ENCODE assay signal across 8 cellular contexts in the genomic region with DNA sequence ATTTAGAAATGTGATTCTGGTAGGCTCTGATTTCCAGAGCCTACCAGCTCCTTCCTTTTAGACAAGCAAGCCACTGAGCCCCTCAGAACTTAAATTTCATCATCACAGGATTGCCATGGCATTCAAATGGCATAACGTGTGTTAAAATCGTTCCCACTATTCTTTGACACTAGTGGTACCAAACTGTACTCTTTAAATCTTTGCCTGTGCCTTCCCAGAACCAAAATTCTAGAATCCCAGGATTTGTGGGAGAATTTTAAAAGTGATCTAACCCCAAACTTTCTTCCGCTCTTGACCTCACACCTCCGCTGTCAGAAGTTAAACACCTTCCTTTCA. TPM values are rescaled to one million over a fixed set of nuclear protein-coding genes. Genes with fewer than 3 reads are reported as not detected.
DNase-seq lines count a peak whose midpoint lies in the region; ATAC-seq, FAIRE-seq and TF ChIP-seq lines count a peak whose summit lies in the region.

No MANE protein-coding gene starts in this region.

- POLR2A ChIA-PET in activated CD4-positive, alpha-beta memory T cell treated with anti-CD3 and anti-CD28 coated beads, Interleukin-2, amount 10 ng/mL, durations not matched to agents 7 days and 5 days (lab: Charles Lee) = interaction anchor here (0.6 to 2.1 kb wide), 5 partner anchors 14 to 137 kb away, joined by 3 to 8 read pairs (median 5); a partner anchor contains a TSS

- no peak for TF ChIP-seq EP300 in tibial nerve (IDR thresholded peaks at IDR 0.05)

- no peaks in the 10 kb centered on the region for H4K20me1 ChIP-seq in keratinocyte (ENCODE audit: control insufficient read depth, extremely low read depth, insufficient read depth, low read length)

- H3K9me3 ChIP-seq in keratinocyte (ENCODE audit: control insufficient read depth, low read depth, low read length) (no peaks in the 10 kb centered on the region), tibial nerve (no peaks in the 10 kb centered on the region)

- H3K36me3 ChIP-seq in keratinocyte (ENCODE audit: control insufficient read depth in 2 of 2, extremely low read depth in 1 of 2, insufficient read depth in 2 of 2, low read length in 2 of 2) (peaks cover 0 to 2% of the 10 kb centered on the region in 2 experiments), tibial nerve (peaks cover 0 to 23% (median 0%) of the 10 kb centered on the region in 3 donors)

- H3K27ac ChIP-seq in keratinocyte (ENCODE audit: control insufficient read depth, insufficient read depth, low read length) (peak overlapping the region; percentile 93), tibial nerve (peak overlapping the region; percentile 61 to 92 (median 84))

- H3K4me3 ChIP-seq in keratinocyte (ENCODE audit: control insufficient read depth in 2 of 3, extremely low read depth in 1 of 3, insufficient read depth in 2 of 3, low read depth in 1 of 3, low read length in 3 of 3) = peak overlapping the region; percentile 62 to 89 (median 85)
- peak overlapping the region; percentile 57 to 74 (median 64) for H3K4me3 ChIP-seq in tibial nerve

- H3K4me1 Mint-ChIP-seq in activated naive CD4-positive, alpha-beta T cell treated with anti-CD3 and anti-CD28 coated beads for 36 hours (ENCODE audit: low read depth) = peaks cover 17% of the 10 kb centered on the region
- peaks cover 18% of the 10 kb centered on the region for H3K4me1 Mint-ChIP-seq in activated CD4-positive, alpha-beta memory T cell treated with anti-CD3 and anti-CD28 coated beads, Interleukin-2, amount 10 ng/mL, durations not matched to agents 7 days and 5 days

- peaks cover 9% of the 10 kb centered on the region for H3K36me3 Mint-ChIP-seq in activated naive CD4-positive, alpha-beta T cell treated with anti-CD3 and anti-CD28 coated beads for 36 hours (ENCODE audit: low read depth)
- H3K36me3 Mint-ChIP-seq in activated CD4-positive, alpha-beta memory T cell treated with anti-CD3 and anti-CD28 coated beads, Interleukin-2, amount 10 ng/mL, durations not matched to agents 7 days and 5 days (ENCODE audit: low read depth) = peaks cover 12% of the 10 kb centered on the region

- H3K4me2 ChIP-seq in keratinocyte (ENCODE audit: control insufficient read depth, extremely low read depth, insufficient read depth, low read depth, low read length) = peak overlapping the region; percentile 94

- peak overlapping the region; percentile 93 for H2AFZ ChIP-seq in keratinocyte (ENCODE audit: control insufficient read depth, low read length)

- dilution Hi-C loops in keratinocyte (cut with MboI; ENCODE audit: extremely low pct_ligation_motif_present, low sequenced_read_pairs) = no loop called here

- no peak for TF ChIP-seq POLR2A in tibial nerve (IDR thresholded peaks at IDR 0.05)

- no peaks in the 10 kb centered on the region for H3K9me1 ChIP-seq in keratinocyte (ENCODE audit: control insufficient read depth, extremely low read depth, insufficient read depth, low read length)

- CTCF ChIA-PET in activated naive CD4-positive, alpha-beta T cell treated with anti-CD3 and anti-CD28 coated beads for 36 hours (lab: Charles Lee) = no interaction called here
- CTCF ChIA-PET in activated CD4-positive, alpha-beta memory T cell treated with anti-CD3 and anti-CD28 coated beads, Interleukin-2, amount 10 ng/mL, durations not matched to agents 7 days and 5 days (lab: Charles Lee) = no interaction called here

- no peak for DNase-seq in activated naive CD4-positive, alpha-beta T cell treated with anti-CD3 and anti-CD28 coated beads for 36 hours
- DNase-seq in activated naive CD4-positive, alpha-beta T cell treated with anti-CD3 and anti-CD28 coated beads, Interleukin-2, amount 50 U/mL, for 16 hours = no peak
- DNase-seq in activated CD4-positive, alpha-beta memory T cell treated with anti-CD3 and anti-CD28 coated beads, Interleukin-2, amount 10 ng/mL, durations not matched to agents 7 days and 5 days = no peak
- DNase-seq in keratinocyte (ENCODE audit: low read depth, low spot score) (no peak), tibial nerve (ENCODE audit: low spot score in 2 of 2) (no peak), superior temporal gyrus (ENCODE audit: extremely low spot score) (no peak)
- no peak for DNase-seq in stimulated activated naive CD4-positive, alpha-beta T cell treated with Interleukin-2 at 50 U/mL for 16 hours (lab: John Stamatoyannopoulos, UW)

- no peaks in the 10 kb centered on the region for H3K27me3 ChIP-seq in keratinocyte (ENCODE audit: control insufficient read depth, extremely low read depth, insufficient read depth, low read length)
- no peaks in the 10 kb centered on the region for H3K27me3 ChIP-seq in tibial nerve

- TF ChIP-seq CTCF in keratinocyte (optimal IDR thresholded peaks at IDR 0.05 in 1 of 3, IDR thresholded peaks at IDR 0.05 in 1 of 3, conservative IDR thresholded peaks at IDR 0.05 in 1 of 3; ENCODE audit: extremely low read depth in 1 of 3, insufficient read depth in 2 of 3, low read length in 3 of 3) = no peak
- no peak for TF ChIP-seq CTCF in tibial nerve (IDR thresholded peaks at IDR 0.05)

- no peaks in the 10 kb centered on the region for H3K9me3 Mint-ChIP-seq in activated naive CD4-positive, alpha-beta T cell treated with anti-CD3 and anti-CD28 coated beads for 36 hours
- H3K9me3 Mint-ChIP-seq in activated CD4-positive, alpha-beta memory T cell treated with anti-CD3 and anti-CD28 coated beads, Interleukin-2, amount 10 ng/mL, durations not matched to agents 7 days and 5 days = no peaks in the 10 kb centered on the region

- no peaks in the 10 kb centered on the region for H3K27me3 Mint-ChIP-seq in activated naive CD4-positive, alpha-beta T cell treated with anti-CD3 and anti-CD28 coated beads for 36 hours (ENCODE audit: low read depth)
- peaks cover 3% of the 10 kb centered on the region for H3K27me3 Mint-ChIP-seq in activated CD4-positive, alpha-beta memory T cell treated with anti-CD3 and anti-CD28 coated beads, Interleukin-2, amount 10 ng/mL, durations not matched to agents 7 days and 5 days

- peak overlapping the region; percentile 89 for H3K27ac Mint-ChIP-seq in activated naive CD4-positive, alpha-beta T cell treated with anti-CD3 and anti-CD28 coated beads for 36 hours
- H3K27ac Mint-ChIP-seq in activated CD4-positive, alpha-beta memory T cell treated with anti-CD3 and anti-CD28 coated beads, Interleukin-2, amount 10 ng/mL, durations not matched to agents 7 days and 5 days = peak overlapping the region; percentile 84

- H3K9ac ChIP-seq in keratinocyte (ENCODE audit: control insufficient read depth, extremely low read depth, insufficient read depth, low read length) = peak overlapping the region; percentile 97

- H3K79me2 ChIP-seq in keratinocyte (ENCODE audit: control insufficient read depth, insufficient read depth, low read length) = peaks cover 13% of the 10 kb centered on the region

- H3K4me3 Mint-ChIP-seq in activated naive CD4-positive, alpha-beta T cell treated with anti-CD3 and anti-CD28 coated beads for 36 hours = peak overlapping the region; percentile 95
- peak overlapping the region; percentile 83 for H3K4me3 Mint-ChIP-seq in activated CD4-positive, alpha-beta memory T cell treated with anti-CD3 and anti-CD28 coated beads, Interleukin-2, amount 10 ng/mL, durations not matched to agents 7 days and 5 days

- H3K4me1 ChIP-seq in keratinocyte (ENCODE audit: control insufficient read depth, extremely low read depth, insufficient read depth, low read length) (peaks cover 10% of the 10 kb centered on the region), tibial nerve (peaks cover 0 to 26% (median 15%) of the 10 kb centered on the region in 4 donors)

- FAIRE-seq in keratinocyte (lab: Jason Lieb, UNC) = no peak

- no peak for ATAC-seq in GM21723 (IDR thresholded peaks at IDR 0.05; ENCODE audit: unreplicated experiment)

- intact Hi-C loops in activated naive CD4-positive, alpha-beta T cell treated with anti-CD3 and anti-CD28 coated beads for 36 hours (cut with micrococcal nuclease) = loop anchor here (2.0 to 10.0 kb wide), 2 partner anchors 1327 to 1853 kb away; a partner anchor contains a TSS

- WGBS in tibial nerve, 2 donors = 39 to 54% methylated on average over 4 of the region's 4 CpGs

RNA-seq across cellular contexts. Expression of a gene that starts 0.3 kb away (rescaled TPM):
- 10 to 100 TPM; 23.2 to 25.0 TPM for total RNA-seq in activated naive CD4-positive, alpha-beta T cell treated with anti-CD3 and anti-CD28 coated beads for 36 hours
- 10 to 100 TPM; 24.3 to 25.0 TPM for total RNA-seq in activated CD4-positive, alpha-beta memory T cell treated with anti-CD3 and anti-CD28 coated beads, Interleukin-2, amount 10 ng/mL, durations not matched to agents 7 days and 5 days
- polyA plus RNA-seq in keratinocyte = 7.9 to 10.4 TPM (median 8.2 TPM) in 3 replicates
- polyA plus RNA-seq in keratinocyte (2011; ENCODE audit: low read depth) = 3.6 TPM
- 2.0 and 3.6 TPM in 2 replicates for polyA plus RNA-seq in keratinocyte (2011; cell fraction: cytosol; rRNA removed)
- polyA plus RNA-seq in keratinocyte (2011; cell fraction: nucleus; rRNA removed) = 13.4 and 16.0 TPM in 2 replicates
- 5.0 and 5.1 TPM in 2 replicates for polyA plus RNA-seq in keratinocyte (2012; ENCODE audit: low replicate concordance)
- 5.8 to 24.9 TPM (median 18.4 TPM) in 3 replicates for polyA minus RNA-seq in keratinocyte
- 10.9 TPM for polyA minus RNA-seq in keratinocyte (2011; cell fraction: cytosol; rRNA and poly(A)+ RNA removed)
- 26.5 and 39.9 TPM in 2 replicates for polyA minus RNA-seq in keratinocyte (2011; cell fraction: nucleus; rRNA and poly(A)+ RNA removed)
- total RNA-seq in tibial nerve = 10 to 100 TPM; 10.0 to 15.5 (median 13.0) TPM
